Comparison of ENCODE assay signal across 10 cellular contexts in genomic region chr1:46288485-46289133, GRCh38.
A peak's percentile ranks its signal among the peaks of the same experiment; 100 is the strongest.
DNase-seq lines count a peak whose midpoint lies in the region; ATAC-seq and TF ChIP-seq lines count a peak whose summit lies in the region.
"Had no signal": no experiment of that assay in that cellular context is flagged by ENCODE, and none has a peak within 500 bp of the region (broad histone marks: within the 10 kb centered on the region; RNA-seq: fewer than 3 reads in every experiment).

No MANE protein-coding gene starts in this region.

- no peak for TF ChIP-seq CTCF in AG04449 (IDR thresholded peaks at IDR 0.05; ENCODE audit: insufficient read depth, low read length, missing control alignments)

- no peak overlapping the region for H3K4me3 ChIP-seq in AG04449 (ENCODE audit: low read depth, low read length)

- CTCF ChIA-PET in AG04449 (lab: Yijun Ruan, JAX): interaction anchor here (0.6 to 1.6 kb wide), 5 partner anchors 8 to 59 kb away, joined by 3 to 7 read pairs (median 4); partner anchors contain the start of gene UQCRH

- POLR2A ChIA-PET in AG04449 (lab: Yijun Ruan, JAX): interaction anchor here (0.8 to 1.7 kb wide), 4 partner anchors 11 to 16 kb away, joined by 3 read pairs; no protein-coding TSS in a partner anchor

- ATAC-seq in HG03039 (IDR thresholded peaks at IDR 0.05; ENCODE audit: unreplicated experiment) (no peak), HG02840 (IDR thresholded peaks at IDR 0.05; ENCODE audit: low FRiP score, unreplicated experiment) (no peak)

- peak; percentile 65 for DNase-seq in AG04449 (ENCODE audit: low read depth, low spot score)
- DNase-seq in HS-5 (ENCODE audit: low read depth): peak; percentile 60
- DNase-seq in astrocyte of the hippocampus (ENCODE audit: low read depth, low spot score): peak; percentile 46
- peak; percentile 71 for DNase-seq in iris pigment epithelial cell (ENCODE audit: low read depth)
- DNase-seq in islet precursor cell: no peak
- DNase-seq in activated CD4-positive, alpha-beta T cell treated with anti-CD3 and anti-CD28 coated beads, Interleukin-2, amount 50 U/mL, for 48 hours: no peak
- DNase-seq: activated CD8-positive, alpha-beta memory T cell treated with anti-CD3 and anti-CD28 coated beads, Interleukin-2, amount 50 U/mL, for 48 hours; NCI-H524 treated with DMSO at 0.1 percent for 48 hours had no signal

Comparison
In these comparisons a context has a peak if more than half of its experiments do, and no peak if none do; other contexts are left out.
1. DNase-seq: peak in AG04449 (single experiment), HS-5 (single experiment), astrocyte of the hippocampus (single experiment) and iris pigment epithelial cell (single experiment); none in islet precursor cell (single experiment) and activated CD4-positive, alpha-beta T cell treated with anti-CD3 and anti-CD28 coated beads, Interleukin-2, amount 50 U/mL, for 48 hours (0 of 2).